ENCODE assay signal across 28 cellular contexts in the genomic region with DNA sequence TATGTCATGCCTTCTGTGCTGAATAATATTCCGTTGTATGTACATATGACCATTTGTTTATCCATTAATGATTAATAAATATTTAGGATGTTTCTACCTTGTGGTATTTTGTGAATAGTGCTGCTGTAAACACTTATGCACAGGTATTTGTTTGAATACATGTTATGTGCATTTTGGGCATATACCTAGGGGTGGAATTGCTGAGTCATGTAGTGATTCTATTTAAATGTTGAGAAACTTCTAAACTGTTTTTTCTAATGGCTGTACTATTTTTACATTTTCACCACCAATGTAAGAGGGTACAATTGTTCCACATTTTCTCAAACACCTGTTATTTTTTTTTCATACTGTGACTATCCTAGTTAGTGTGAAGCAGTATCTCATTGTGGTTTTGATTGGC.
"Had no signal": no experiment of that assay in that cellular context is flagged by ENCODE, and none has a peak within 500 bp of the region (broad histone marks: within the 10 kb centered on the region; RNA-seq: fewer than 3 reads in every experiment).

No MANE protein-coding gene starts in this region.

- DNase-seq: natural killer cell; occipital lobe; ovary; posterior cingulate gyrus; psoas muscle; right cardiac atrium; spleen; stimulated activated CD4-positive, alpha-beta T cell treated with anti-CD3 and anti-CD28 coated beads, Interleukin-12 subunit alpha, Interleukin-12 subunit beta, amount 100 ng/mL, for 4 hours; stimulated activated CD4-positive, alpha-beta T cell treated with anti-CD3 and anti-CD28 coated beads, Interleukin-1b, Interleukin-23, amount 100 ng/mL, for 48 hours; stimulated activated CD4-positive, alpha-beta T cell treated with anti-CD3 and anti-CD28 coated beads, Interleukin-4, amount 100 ng/mL, for 1 hour; stimulated activated CD4-positive, alpha-beta T cell treated with anti-CD3 and anti-CD28 coated beads, Interleukin-4, amount 100 ng/mL, for 4 hours; stimulated activated CD8-positive, alpha-beta memory T cell treated with anti-CD3 and anti-CD28 coated beads, Interleukin-4, amount 100 ng/mL, for 48 hours; stimulated activated naive CD4-positive, alpha-beta T cell; stimulated activated naive CD8-positive, alpha-beta T cell treated with anti-CD3 and anti-CD28 coated beads, Interleukin-15, amount 100 ng/mL, for 72 hours; stimulated activated naive CD8-positive, alpha-beta T cell treated with anti-CD3 and anti-CD28 coated beads, Interleukin-15, Interleukin-2, amounts not matched to agents 100 U/mL and 50 U/mL, for 24 hours; substantia nigra; testis; tibial artery; transverse colon; upper lobe of right lung; uterus had no signal

- H3K9ac ChIP-seq: neural progenitor cell, parathyroid adenoma had no signal

- H3K36me3 ChIP-seq: neural progenitor cell, ovary, spleen, suprapubic skin, tibial artery, transverse colon, upper lobe of right lung, uterus had no signal

- H3K4me2 ChIP-seq: neural progenitor cell, smooth muscle cell had no signal

- H3K4me1 ChIP-seq: parathyroid adenoma, psoas muscle, spleen, suprapubic skin, testis, tibial artery, transverse colon, upper lobe of right lung, uterus had no signal

- H3K79me2 ChIP-seq: parathyroid adenoma had no signal

- H3K4me3 ChIP-seq: neural progenitor cell, ovary, psoas muscle, skin epidermis, smooth muscle cell, spleen, suprapubic skin, testis, tibial artery, transverse colon, upper lobe of right lung, uterus had no signal

- ATAC-seq: natural killer cell; psoas muscle; right cardiac atrium; sciatic nerve; stimulated activated memory B cell treated with anti-CD40 and anti-IgM and Interleukin-4, amounts not matched to agents 10 μg/mL and 1 μg/mL and 100 μg/mL, for 72 hours; stimulated activated naive CD8-positive, alpha-beta T cell treated with anti-CD3 and anti-CD28 coated beads, Interleukin-15, amount 100 ng/mL, for 72 hours; stimulated activated naive CD8-positive, alpha-beta T cell treated with anti-CD3 and anti-CD28 coated beads, Interleukin-15, Interleukin-2, amounts not matched to agents 100 U/mL and 50 U/mL, for 24 hours; upper lobe of right lung had no signal

- H3K27ac ChIP-seq: neural progenitor cell, ovary, parathyroid adenoma, psoas muscle, skin epidermis, spleen, suprapubic skin, testis, tibial artery, transverse colon, upper lobe of right lung, uterus had no signal

- H3K9me3 ChIP-seq: ovary, psoas muscle, suprapubic skin, testis, tibial artery, transverse colon, upper lobe of right lung, uterus had no signal

- H2AFZ ChIP-seq: neural progenitor cell, parathyroid adenoma had no signal

- H3K27me3 ChIP-seq: neural progenitor cell, ovary, spleen, suprapubic skin, testis, tibial artery, transverse colon, upper lobe of right lung, uterus had no signal
